ENCODE assay signal across 17 cellular contexts in genomic region chr11:93729129-93729616, GRCh38. TPM values are rescaled to one million over a fixed set of nuclear protein-coding genes. Genes with fewer than 3 reads are reported as not detected.
DNase-seq lines count a peak whose midpoint lies in the region; ATAC-seq and TF ChIP-seq lines count a peak whose summit lies in the region.
"Had no signal": no experiment of that assay in that cellular context is flagged by ENCODE, and none has a peak within 500 bp of the region (broad histone marks: within the 10 kb centered on the region; RNA-seq: fewer than 3 reads in every experiment).

No MANE protein-coding gene starts in this region.

- no peak for TF ChIP-seq CTCF in SK-N-SH (IDR thresholded peaks at IDR 0.05)
- TF ChIP-seq CTCF in GM23338 (conservative IDR thresholded peaks at IDR 0.05; ENCODE audit: low read depth in 2 of 2) = no peak
- no peak for TF ChIP-seq CTCF in nephron progenitor cell (IDR thresholded peaks at IDR 0.05)

- H3K36me3 ChIP-seq in SK-N-SH (replicated peaks in 1 of 2; ENCODE audit: control insufficient read depth in 1 of 2, insufficient read depth in 2 of 2, low read length in 1 of 2) (peaks cover 84 to 87% of the 10 kb centered on the region in 2 experiments), GM23338 (ENCODE audit: insufficient read depth) (peaks cover 55% of the 10 kb centered on the region)

- H3K27me3 Mint-ChIP-seq in GM23338 (ENCODE audit: insufficient read depth, low read depth, poor library complexity) = peaks cover 12% of the 10 kb centered on the region
- H3K27me3 Mint-ChIP-seq in activated T-helper 1 cell treated with anti-CD3 and anti-CD28 coated beads, Interleukin-12 subunit alpha, Interleukin-12 subunit beta, Interleukin-2, Interleukin-4 antibody, amounts not matched to agents 30 ng/mL and 10 ng/mL and 1 ng/mL, durations not matched to agents 14 hours and 24 hours and 36 hours (ENCODE audit: insufficient read depth) = no peaks in the 10 kb centered on the region
- no peaks in the 10 kb centered on the region for H3K27me3 Mint-ChIP-seq in nephron progenitor cell (ENCODE audit: low read depth, poor library complexity)
- H3K27me3 Mint-ChIP-seq: progenitor cell of endocrine pancreas had no signal

- POLR2A ChIA-PET in SK-N-SH (lab: Yijun Ruan, JAX) = no interaction called here

- intact Hi-C loops in activated T-helper 1 cell treated with anti-CD3 and anti-CD28 coated beads, Interleukin-12 subunit alpha, Interleukin-12 subunit beta, Interleukin-2, Interleukin-4 antibody, amounts not matched to agents 30 ng/mL and 10 ng/mL and 1 ng/mL, durations not matched to agents 14 hours and 24 hours and 36 hours (cut with micrococcal nuclease) = loop anchor here (10.0 kb wide), 1 partner anchor 494 kb away; no protein-coding TSS in a partner anchor

- H3K9ac ChIP-seq in SK-N-SH = no peak overlapping the region

- H3F3A ChIP-seq in SK-N-SH (replicated peaks; ENCODE audit: insufficient read depth) (peaks cover 75% of the 10 kb centered on the region), GM23338 (replicated peaks; ENCODE audit: low read depth) (peaks cover 61% of the 10 kb centered on the region)

- no peak overlapping the region for H3K4me3 ChIP-seq in SK-N-SH (ENCODE audit: low read depth in 2 of 2, low read length in 1 of 2)
- no peak overlapping the region for H3K4me3 ChIP-seq in GM23338
- H3K4me3 ChIP-seq: adrenal gland, dorsolateral prefrontal cortex, heart left ventricle, lower lobe of right lung, suprapubic skin had no signal

- no peaks in the 10 kb centered on the region for H3K27me3 ChIP-seq in SK-N-SH (ENCODE audit: insufficient read depth)
- no peaks in the 10 kb centered on the region for H3K27me3 ChIP-seq in GM23338 (ENCODE audit: insufficient read depth)
- H3K27me3 ChIP-seq: adrenal gland, dorsolateral prefrontal cortex, heart left ventricle, suprapubic skin had no signal

- H3K79me2 ChIP-seq in SK-N-SH (ENCODE audit: insufficient read depth) = peaks cover 20% of the 10 kb centered on the region
- no peaks in the 10 kb centered on the region for H3K79me2 ChIP-seq in GM23338 (replicated peaks; ENCODE audit: insufficient read depth)

- H3K9me2 ChIP-seq in SK-N-SH = no peaks in the 10 kb centered on the region
- H3K9me2 ChIP-seq in GM23338 (ENCODE audit: insufficient read depth) = no peaks in the 10 kb centered on the region

- H2AFZ ChIP-seq in SK-N-SH (ENCODE audit: low read depth) = no peak overlapping the region
- no peak overlapping the region for H2AFZ ChIP-seq in GM23338

- no peak overlapping the region for H3K4me3 Mint-ChIP-seq in GM23338
- no peak overlapping the region for H3K4me3 Mint-ChIP-seq in activated T-helper 1 cell treated with anti-CD3 and anti-CD28 coated beads, Interleukin-12 subunit alpha, Interleukin-12 subunit beta, Interleukin-2, Interleukin-4 antibody, amounts not matched to agents 30 ng/mL and 10 ng/mL and 1 ng/mL, durations not matched to agents 14 hours and 24 hours and 36 hours
- no peak overlapping the region for H3K4me3 Mint-ChIP-seq in nephron progenitor cell

- TF ChIP-seq EP300 in SK-N-SH (IDR thresholded peaks at IDR 0.05; ENCODE audit: borderline replicate concordance in 1 of 2, low read depth in 1 of 2, low read length in 1 of 2) = no peak

- H3K9me3 ChIP-seq in SK-N-SH = no peaks in the 10 kb centered on the region
- H3K9me3 ChIP-seq: adrenal gland, heart left ventricle, lower lobe of right lung, suprapubic skin had no signal

- H3K9me3 Mint-ChIP-seq in GM23338 (no peaks in the 10 kb centered on the region; the same call in 2 of the 3 replicates), nephron progenitor cell (no peaks in the 10 kb centered on the region)
- H3K9me3 Mint-ChIP-seq in activated T-helper 1 cell treated with anti-CD3 and anti-CD28 coated beads, Interleukin-12 subunit alpha, Interleukin-12 subunit beta, Interleukin-2, Interleukin-4 antibody, amounts not matched to agents 30 ng/mL and 10 ng/mL and 1 ng/mL, durations not matched to agents 14 hours and 24 hours and 36 hours = no peaks in the 10 kb centered on the region

- H3K27ac Mint-ChIP-seq in GM23338 (peak overlapping the region; percentile 27), nephron progenitor cell (peak overlapping the region; percentile 97)
- H3K27ac Mint-ChIP-seq in activated T-helper 1 cell treated with anti-CD3 and anti-CD28 coated beads, Interleukin-12 subunit alpha, Interleukin-12 subunit beta, Interleukin-2, Interleukin-4 antibody, amounts not matched to agents 30 ng/mL and 10 ng/mL and 1 ng/mL, durations not matched to agents 14 hours and 24 hours and 36 hours = peak overlapping the region; percentile 28
- H3K27ac Mint-ChIP-seq: progenitor cell of endocrine pancreas had no signal

- H3K36me3 Mint-ChIP-seq in GM23338 (ENCODE audit: low read depth) = peaks cover 87% of the 10 kb centered on the region
- peaks cover 61% of the 10 kb centered on the region for H3K36me3 Mint-ChIP-seq in activated T-helper 1 cell treated with anti-CD3 and anti-CD28 coated beads, Interleukin-12 subunit alpha, Interleukin-12 subunit beta, Interleukin-2, Interleukin-4 antibody, amounts not matched to agents 30 ng/mL and 10 ng/mL and 1 ng/mL, durations not matched to agents 14 hours and 24 hours and 36 hours (ENCODE audit: low read depth)
- peaks cover 75% of the 10 kb centered on the region for H3K36me3 Mint-ChIP-seq in nephron progenitor cell (ENCODE audit: low read depth)

- H3K27ac ChIP-seq in SK-N-SH (ENCODE audit: low read depth in 2 of 2, low read length in 1 of 2) (peak overlapping the region in 1 of 2 experiments; percentile 34; a peak in 1 of 4 replicates), GM23338 (ENCODE audit: low read depth) (peak overlapping the region; percentile 58)
- H3K27ac ChIP-seq: adrenal gland, dorsolateral prefrontal cortex, heart left ventricle, lower lobe of right lung, suprapubic skin had no signal

- no peak overlapping the region for H3K4me2 ChIP-seq in SK-N-SH
- H3K4me2 ChIP-seq in GM23338 = no peak overlapping the region

- TF ChIP-seq RAD21 in SK-N-SH (IDR thresholded peaks at IDR 0.05; ENCODE audit: low read length) = no peak

- no peak for DNase-seq in SK-N-SH
- DNase-seq in GM23338 (ENCODE audit: low spot score) = peak; percentile 22
- DNase-seq in activated T-helper 1 cell treated with anti-CD3 and anti-CD28 coated beads, Interleukin-12 subunit alpha, Interleukin-12 subunit beta, Interleukin-2, Interleukin-4 antibody, amounts not matched to agents 30 ng/mL and 10 ng/mL and 1 ng/mL, durations not matched to agents 14 hours and 24 hours and 36 hours (ENCODE audit: low spot score) = no peak
- no peak for DNase-seq in nephron progenitor cell
- DNase-seq in NCI-H1436 treated with DMSO at 0.1 percent for 48 hours (lab: John Stamatoyannopoulos, UW) = no peak
- DNase-seq in left lobe of liver (ENCODE audit: low spot score) = no peak
- DNase-seq: adrenal gland; dorsolateral prefrontal cortex; EL; heart left ventricle; lower lobe of right lung; NCI-H2171 treated with DMSO at 0.1 percent for 48 hours; stimulated activated CD4-positive, alpha-beta T cell treated with anti-CD3 and anti-CD28 coated beads, Interleukin-4, amount 100 ng/mL, for 1 hour had no signal

- ATAC-seq in SK-N-SH treated with all-trans-retinoic acid at 6 μM for 48 hours (peak; percentile 9; the same call in 2 of the 3 replicates), GM23338 (peak; percentile 57), HG02970 (IDR thresholded peaks at IDR 0.05; ENCODE audit: low FRiP score, unreplicated experiment) (no peak), left lobe of liver (no peak)
- ATAC-seq: lower lobe of right lung had no signal

- CTCF ChIA-PET in SK-N-SH (lab: Yijun Ruan, JAX) = no interaction called here

- H3K4me1 Mint-ChIP-seq in GM23338 (no peaks in the 10 kb centered on the region), nephron progenitor cell (no peaks in the 10 kb centered on the region)
- peaks cover 49% of the 10 kb centered on the region for H3K4me1 Mint-ChIP-seq in activated T-helper 1 cell treated with anti-CD3 and anti-CD28 coated beads, Interleukin-12 subunit alpha, Interleukin-12 subunit beta, Interleukin-2, Interleukin-4 antibody, amounts not matched to agents 30 ng/mL and 10 ng/mL and 1 ng/mL, durations not matched to agents 14 hours and 24 hours and 36 hours (ENCODE audit: low read depth)

- H4K20me1 ChIP-seq in SK-N-SH (ENCODE audit: insufficient read depth) (peaks cover 43% of the 10 kb centered on the region), GM23338 (replicated peaks; ENCODE audit: insufficient read depth) (peaks cover 24% of the 10 kb centered on the region)

- 91% methylated on average over 5 of the region's 5 CpGs for WGBS in SK-N-SH (ENCODE audit: low lambda C conversion rate)

- H3K4me1 ChIP-seq in SK-N-SH (ENCODE audit: control insufficient read depth in 1 of 2, insufficient read depth in 2 of 2, low read depth in 1 of 2, low read length in 1 of 2) = peaks cover 0 to 4% of the 10 kb centered on the region in 2 experiments; a peak in 3 of 4 replicates
- H3K4me1 ChIP-seq in GM23338 (ENCODE audit: insufficient read depth) = no peaks in the 10 kb centered on the region
- H3K4me1 ChIP-seq: lower lobe of right lung, suprapubic skin had no signal

RNA-seq across cellular contexts. Expression of gene TAF1D, which starts 12.1 kb away (rescaled TPM):
- polyA plus RNA-seq in SK-N-SH (2012; rRNA removed) = 56.7 and 76.9 TPM in 2 replicates
- polyA plus RNA-seq in SK-N-SH (2012; cell fraction: cytosol; rRNA removed) = 56.1 and 91.9 TPM in 2 replicates
- 97.7 and 213 TPM in 2 replicates for polyA plus RNA-seq in SK-N-SH (2012; cell fraction: nucleus; rRNA removed)
- total RNA-seq in GM23338 (2014; rRNA removed; shearing (Covaris generic)) = 240 and 256 TPM in 2 replicates
- 199 and 246 TPM in 2 replicates for polyA plus RNA-seq in GM23338 (2016; fragmentation: Nextera tagmentation; extraction: Ambion mirVana)
- 337 and 345 TPM in 2 replicates for total RNA-seq in activated T-helper 1 cell treated with anti-CD3 and anti-CD28 coated beads, Interleukin-12 subunit alpha, Interleukin-12 subunit beta, Interleukin-2, Interleukin-4 antibody, amounts not matched to agents 30 ng/mL and 10 ng/mL and 1 ng/mL, durations not matched to agents 14 hours and 24 hours and 36 hours
- 26.7 TPM for total RNA-seq in left lobe of liver

RNA-seq across cellular contexts. Expression of gene C11orf54, which starts 12.3 kb away (rescaled TPM):
- polyA plus RNA-seq in SK-N-SH (2012; rRNA removed) (7.7 and 12.4 TPM in 2 replicates), GM23338 (2016; fragmentation: Nextera tagmentation; extraction: Ambion mirVana) (38.8 and 43.1 TPM in 2 replicates)
- 11.9 and 15.0 TPM in 2 replicates for polyA plus RNA-seq in SK-N-SH (2012; cell fraction: cytosol; rRNA removed)
- 7.8 and 14.5 TPM in 2 replicates for polyA plus RNA-seq in SK-N-SH (2012; cell fraction: nucleus; rRNA removed)
- 29.0 and 35.8 TPM in 2 replicates for total RNA-seq in GM23338 (2014; rRNA removed; shearing (Covaris generic))
- 19.3 and 21.6 TPM in 2 replicates for total RNA-seq in activated T-helper 1 cell treated with anti-CD3 and anti-CD28 coated beads, Interleukin-12 subunit alpha, Interleukin-12 subunit beta, Interleukin-2, Interleukin-4 antibody, amounts not matched to agents 30 ng/mL and 10 ng/mL and 1 ng/mL, durations not matched to agents 14 hours and 24 hours and 36 hours
- 184 TPM for total RNA-seq in left lobe of liver

RNA-seq across cellular contexts. Expression of gene MED17, which starts 54.9 kb away (rescaled TPM):
- 19.3 and 19.9 TPM in 2 replicates for polyA plus RNA-seq in SK-N-SH (2012; rRNA removed)
- 22.7 TPM in 2 replicates for polyA plus RNA-seq in SK-N-SH (2012; cell fraction: cytosol; rRNA removed)
- 31.5 and 42.3 TPM in 2 replicates for polyA plus RNA-seq in SK-N-SH (2012; cell fraction: nucleus; rRNA removed)
- 31.2 and 36.9 TPM in 2 replicates for total RNA-seq in GM23338 (2014; rRNA removed; shearing (Covaris generic))
- polyA plus RNA-seq in GM23338 (2016; fragmentation: Nextera tagmentation; extraction: Ambion mirVana) = 17.4 and 19.1 TPM in 2 replicates
- 55.8 and 59.4 TPM in 2 replicates for total RNA-seq in activated T-helper 1 cell treated with anti-CD3 and anti-CD28 coated beads, Interleukin-12 subunit alpha, Interleukin-12 subunit beta, Interleukin-2, Interleukin-4 antibody, amounts not matched to agents 30 ng/mL and 10 ng/mL and 1 ng/mL, durations not matched to agents 14 hours and 24 hours and 36 hours
- total RNA-seq in left lobe of liver = 9.3 TPM

Comparison
In these comparisons a context has a peak if more than half of its experiments do, and no peak if none do; other contexts are left out.
1. ATAC-seq: peak in SK-N-SH treated with all-trans-retinoic acid at 6 μM for 48 hours (single experiment) and GM23338 (single experiment); none in HG02970 (single experiment) and left lobe of liver (single experiment).
2. H3K27ac Mint-ChIP-seq: peak in every context shown above with its lines; median percentile 97 in nephron progenitor cell; 28 in activated T-helper 1 cell treated with anti-CD3 and anti-CD28 coated beads, Interleukin-12 subunit alpha, Interleukin-12 subunit beta, Interleukin-2, Interleukin-4 antibody, amounts not matched to agents 30 ng/mL and 10 ng/mL and 1 ng/mL, durations not matched to agents 14 hours and 24 hours and 36 hours; 27 in GM23338.